ENCODE assay signal across 10 cellular contexts in genomic region chr6:7479801-7480266, GRCh38.
A peak's percentile ranks its signal among the peaks of the same experiment; 100 is the strongest.
DNase-seq lines count a peak whose midpoint lies in the region; ATAC-seq and TF ChIP-seq lines count a peak whose summit lies in the region.
"Had no signal": no experiment of that assay in that cellular context is flagged by ENCODE, and none has a peak within 500 bp of the region (broad histone marks: within the 10 kb centered on the region; RNA-seq: fewer than 3 reads in every experiment).

No MANE protein-coding gene starts in this region.

- no peak overlapping the region for H3K14ac ChIP-seq in IMR-90 (replicated peaks; ENCODE audit: low read depth, low read length)

- H2BK20ac ChIP-seq in IMR-90 (ENCODE audit: low read depth, low read length), result no peak overlapping the region

- no peak overlapping the region for H3K56ac ChIP-seq in IMR-90 (ENCODE audit: extremely low read depth, insufficient read depth, low read length)

- H4K20me1 ChIP-seq in IMR-90 (ENCODE audit: insufficient read depth, low read length), result no peaks in the 10 kb centered on the region
- no peaks in the 10 kb centered on the region for H4K20me1 ChIP-seq in mammary epithelial cell (ENCODE audit: insufficient read depth, low read length)

- H3K36me3 ChIP-seq in IMR-90 (ENCODE audit: control insufficient read depth, insufficient read depth, low read length) (no peaks in the 10 kb centered on the region), mammary epithelial cell (ENCODE audit: insufficient read depth, low read length) (no peaks in the 10 kb centered on the region), left lung (no peaks in the 10 kb centered on the region)
- H3K36me3 ChIP-seq: brain microvascular endothelial cell had no signal

- 67% methylated on average over 3 of the region's 12 CpGs; no CpG with 5 or more reads in 1 of the 2 experiments for WGBS in IMR-90 (ENCODE audit: extremely low coverage in 2 of 2, insufficient read length in 1 of 2), 2 experiments
- 0% methylated on average over 7 of the region's 12 CpGs for WGBS in mammary epithelial cell (ENCODE audit: low coverage, missing lambda C conversion rate)

- H3K4me1 ChIP-seq in IMR-90 (ENCODE audit: control insufficient read depth, insufficient read depth, low read length) (no peaks in the 10 kb centered on the region), mammary epithelial cell (ENCODE audit: insufficient read depth, low read length) (peaks cover 7% of the 10 kb centered on the region), left lung (peaks cover 4 to 11% of the 10 kb centered on the region in 2 donors)

- no peak overlapping the region for H2BK120ac ChIP-seq in IMR-90 (ENCODE audit: low read depth, low read length)

- no peak overlapping the region for H4K8ac ChIP-seq in IMR-90 (ENCODE audit: low read depth in 2 of 2, low read length in 2 of 2)

- H3K18ac ChIP-seq in IMR-90 (ENCODE audit: low read depth, low read length), result no peak overlapping the region

- no peaks in the 10 kb centered on the region for H3K9me1 ChIP-seq in IMR-90 (ENCODE audit: insufficient read depth, low read length)

- H2BK5ac ChIP-seq in IMR-90 (ENCODE audit: low read depth, low read length, poor library complexity, severe bottlenecking), result no peak overlapping the region

- no peak overlapping the region for H2AK9ac ChIP-seq in IMR-90 (replicated peaks; ENCODE audit: low read depth, low read length, poor library complexity)

- POLR2A ChIA-PET in IMR-90 (lab: Charles Lee; ENCODE audit: unreplicated experiment), result interaction anchor here (0.6 kb wide), 1 partner anchor 13 kb away, joined by 3 read pairs; no protein-coding TSS in a partner anchor

- DNase-seq in AG08395 (ENCODE audit: low spot score) (peak; percentile 78), IMR-90 (peak; percentile 55), mammary epithelial cell (peak; percentile 100), left lung (peak in 1 of 2 donors; percentile 58), NCI-H1092 treated with DMSO at 0.1 percent for 48 hours (lab: John Stamatoyannopoulos, UW) (no peak), globus pallidus (ENCODE audit: low spot score) (no peak), T-helper 1 cell (no peak), NCI-H1048 (lab: John Stamatoyannopoulos, UW) (no peak)
- DNase-seq: activated CD4-positive, alpha-beta T cell treated with anti-CD3 and anti-CD28 coated beads, Interleukin-2, amount 10 ng/mL, durations not matched to agents 24 days and 14 days; brain microvascular endothelial cell had no signal

- H3K79me1 ChIP-seq in IMR-90 (ENCODE audit: low read depth in 1 of 2, low read length in 2 of 2), result no peaks in the 10 kb centered on the region

- TF ChIP-seq CTCF in IMR-90 (conservative IDR thresholded peaks at IDR 0.05; ENCODE audit: low read depth, low read length) (no peak), mammary epithelial cell (conservative IDR thresholded peaks at IDR 0.05 in 1 of 2, IDR thresholded peaks at IDR 0.05 in 1 of 2; ENCODE audit: extremely low read depth in 1 of 2, insufficient read depth in 1 of 2, low read depth in 1 of 2, low read length in 2 of 2) (no peak), left lung (IDR thresholded peaks at IDR 0.05) (no peak)

- CTCF ChIA-PET in IMR-90 (lab: Yijun Ruan, JAX), result interaction anchor here (0.6 kb wide), 1 partner anchor 79 kb away, joined by 3 read pairs; no protein-coding TSS in a partner anchor
- CTCF ChIA-PET in mammary epithelial cell (lab: Charles Lee; ENCODE audit: low non-redundant PET), result interaction anchor here (0.7 kb wide), 1 partner anchor 16 kb away, joined by 3 read pairs; no protein-coding TSS in a partner anchor

- no peaks in the 10 kb centered on the region for H3K9me3 ChIP-seq in IMR-90 (ENCODE audit: control insufficient read depth, insufficient read depth, low read length)
- no peaks in the 10 kb centered on the region for H3K9me3 ChIP-seq in mammary epithelial cell (replicated peaks; ENCODE audit: insufficient read depth, low read length)
- no peaks in the 10 kb centered on the region for H3K9me3 ChIP-seq in left lung

- no TSS peak for BruUV-seq in IMR-90 (replicated peaks; lab: Mats Ljungman, UMichigan)
- BruUV-seq in mammary epithelial cell (replicated peaks; lab: Mats Ljungman, UMichigan), result no TSS peak

- H2AK5ac ChIP-seq in IMR-90 (ENCODE audit: low read depth, low read length), result no peak overlapping the region

- H2AFZ ChIP-seq in IMR-90 (replicated peaks; ENCODE audit: low read length, poor library complexity) (no peak overlapping the region), mammary epithelial cell (ENCODE audit: low read depth, low read length) (no peak overlapping the region)

- H3K27me3 ChIP-seq in IMR-90 (ENCODE audit: control insufficient read depth, insufficient read depth, low read length) (peaks cover 2% of the 10 kb centered on the region; the same call in 1 of the 2 replicates), mammary epithelial cell (ENCODE audit: insufficient read depth, low read length) (no peaks in the 10 kb centered on the region), left lung (no peaks in the 10 kb centered on the region)
- H3K27me3 ChIP-seq: brain microvascular endothelial cell had no signal

- in situ Hi-C loops in IMR-90 (cut with MboI; ENCODE audit: low sequenced_read_pairs), result no loop called here
- in situ Hi-C loops in mammary epithelial cell (cut with MboI; ENCODE audit: low sequenced_read_pairs in 2 of 2), result no loop called here

- H3K9ac ChIP-seq in IMR-90 (ENCODE audit: low read depth, low read length), result no peak overlapping the region
- peak overlapping the region; percentile 76 for H3K9ac ChIP-seq in mammary epithelial cell (ENCODE audit: insufficient read depth, low read length)

- ATAC-seq in IMR-90 (ENCODE audit: low read depth) (no peak), left lung (peak; percentile 93)

- no peak overlapping the region for H2BK15ac ChIP-seq in IMR-90 (ENCODE audit: low read depth, low read length)

- dilution Hi-C loops in IMR-90 (cut with HindIII; ENCODE audit: low sequenced_read_pairs, unreplicated experiment), result no loop called here
- dilution Hi-C loops in mammary epithelial cell (cut with HindIII; ENCODE audit: low sequenced_read_pairs), result no loop called here

- H3K4ac ChIP-seq in IMR-90 (ENCODE audit: low read depth, low read length), result no peak overlapping the region

- TF ChIP-seq POLR2A in IMR-90 (IDR thresholded peaks at IDR 0.05; ENCODE audit: low read depth, low read length), result no peak

- intact Hi-C loops in IMR-90 (cut with micrococcal nuclease) (no loop called here), mammary epithelial cell (cut with micrococcal nuclease) (loop anchor here (1.0 to 2.0 kb wide), 4 partner anchors 25 to 63 kb away; no protein-coding TSS in a partner anchor), left lung (cut with DNase I) (no loop called here)

- TF ChIP-seq RAD21 in IMR-90 (IDR thresholded peaks at IDR 0.05; ENCODE audit: low read length), result no peak

- no peak overlapping the region for H3K23ac ChIP-seq in IMR-90 (ENCODE audit: low read depth, low read length)

- H3K4me3 ChIP-seq in IMR-90 (ENCODE audit: insufficient read depth, low read depth, low read length) (no peak overlapping the region), mammary epithelial cell (replicated peaks in 1 of 3; ENCODE audit: insufficient read depth in 1 of 3, low read depth in 2 of 3, low read length in 3 of 3) (no peak overlapping the region), left lung (no peak overlapping the region)

- peak overlapping the region; percentile 22; the same call in 1 of the 2 replicates for H3K4me2 ChIP-seq in IMR-90 (ENCODE audit: low read depth, low read length)
- peak overlapping the region; percentile 63 for H3K4me2 ChIP-seq in mammary epithelial cell (ENCODE audit: insufficient read depth, low read depth, low read length)

- H3K79me2 ChIP-seq in mammary epithelial cell (ENCODE audit: insufficient read depth, low read length), result no peaks in the 10 kb centered on the region

- H3K27ac ChIP-seq in IMR-90 (ENCODE audit: insufficient read depth, low read length), result no peak overlapping the region
- H3K27ac ChIP-seq in mammary epithelial cell (ENCODE audit: insufficient read depth, low read depth, low read length), result peak overlapping the region; percentile 94
- no peak overlapping the region for H3K27ac ChIP-seq in left lung
- H3K27ac ChIP-seq: brain microvascular endothelial cell had no signal

- no peak overlapping the region for H4K5ac ChIP-seq in IMR-90 (ENCODE audit: low read depth, low read length)

- H4K91ac ChIP-seq in IMR-90 (ENCODE audit: insufficient read depth, low read depth, low read length), result no peak overlapping the region

TF ChIP-seq in IMR-90, 13 proteins besides CTCF, POLR2A, EP300 and RAD21:
- TF ChIP-seq SMC3 (IDR thresholded peaks at IDR 0.05; ENCODE audit: low read depth, low read length) (no peak), BHLHE40 (IDR thresholded peaks at IDR 0.05; ENCODE audit: low read depth, low read length) (no peak), CHD1 (IDR thresholded peaks at IDR 0.05; ENCODE audit: low read depth, low read length) (no peak), RFX5 (IDR thresholded peaks at IDR 0.05; ENCODE audit: low read depth, low read length) (no peak), RCOR1 (IDR thresholded peaks at IDR 0.05; ENCODE audit: insufficient replicate concordance, low read length) (no peak), MAZ (IDR thresholded peaks at IDR 0.05; ENCODE audit: borderline replicate concordance, low read depth, low read length) (no peak), ELK1 (IDR thresholded peaks at IDR 0.05; ENCODE audit: borderline replicate concordance, low read depth, low read length) (no peak), NFE2L2 (IDR thresholded peaks at IDR 0.05; ENCODE audit: low read depth, low read length) (no peak), MXI1 (IDR thresholded peaks at IDR 0.05; ENCODE audit: borderline replicate concordance, low read depth, low read length) (no peak)
- TF ChIP-seq, protein P1, sequence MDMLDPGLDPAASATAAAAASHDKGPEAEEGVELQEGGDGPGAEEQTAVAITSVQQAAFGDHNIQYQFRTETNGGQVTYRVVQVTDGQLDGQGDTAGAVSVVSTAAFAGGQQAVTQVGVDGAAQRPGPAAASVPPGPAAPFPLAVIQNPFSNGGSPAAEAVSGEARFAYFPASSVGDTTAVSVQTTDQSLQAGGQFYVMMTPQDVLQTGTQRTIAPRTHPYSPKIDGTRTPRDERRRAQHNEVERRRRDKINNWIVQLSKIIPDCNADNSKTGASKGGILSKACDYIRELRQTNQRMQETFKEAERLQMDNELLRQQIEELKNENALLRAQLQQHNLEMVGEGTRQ (IDR thresholded peaks at IDR 0.05; ENCODE audit: low read depth, low read length), result no peak

Comparison
In these comparisons a context has a peak if more than half of its experiments do, and no peak if none do; other contexts are left out.
1. DNase-seq: peak in AG08395 (single experiment), IMR-90 (single experiment) and mammary epithelial cell (single experiment); none in NCI-H1092 treated with DMSO at 0.1 percent for 48 hours (single experiment), globus pallidus (single experiment), T-helper 1 cell (0 of 5) and NCI-H1048 (single experiment).